Comparison of ENCODE assay signal across 8 cellular contexts in the genomic region with DNA sequence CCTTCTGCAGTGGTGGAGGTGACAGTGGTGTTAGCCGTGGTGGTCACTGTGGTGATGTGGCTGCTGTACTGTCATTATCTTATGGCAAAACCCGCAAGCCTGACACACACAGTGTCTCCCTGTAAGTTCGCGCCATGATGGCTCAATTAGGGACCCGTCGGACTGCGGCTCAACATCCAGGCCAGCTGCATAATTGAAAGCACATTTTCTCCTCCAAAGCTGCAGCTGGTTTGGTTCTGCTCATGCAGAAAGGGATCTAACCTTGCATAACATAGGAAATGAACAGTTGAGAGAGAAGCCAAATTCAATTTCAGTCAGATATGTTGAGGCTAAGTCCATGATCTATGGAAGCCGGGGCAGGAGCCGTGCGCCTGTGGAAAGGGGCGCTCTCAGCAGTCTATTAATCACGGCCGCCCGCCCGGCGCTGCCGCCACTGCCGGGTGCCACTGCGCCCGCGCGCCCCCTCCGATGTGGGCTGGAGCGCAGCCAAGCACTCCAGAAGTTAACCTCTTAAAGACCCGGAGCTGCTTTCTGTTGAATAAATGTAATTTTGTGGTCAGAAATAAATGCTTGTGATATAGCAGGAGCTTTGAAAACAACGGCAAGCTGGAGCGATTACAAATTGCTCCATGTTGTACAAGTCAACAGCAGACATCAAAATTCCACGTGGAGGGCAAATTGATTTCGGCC.
DNase-seq lines count a peak whose midpoint lies in the region; ATAC-seq and TF ChIP-seq lines count a peak whose summit lies in the region.

No MANE protein-coding gene starts in this region.

- H3K4me2 ChIP-seq in GM23338 = no peak overlapping the region

- no peak for ATAC-seq in activated CD8-positive, alpha-beta T cell treated with anti-CD3 and anti-CD28 coated beads for 36 hours
- no peak for ATAC-seq in activated CD8-positive, alpha-beta T cell treated with anti-CD3 and anti-CD28 coated beads, Interleukin-2, amount 10 ng/mL, durations not matched to agents 7 days and 5 days
- no peak for ATAC-seq in activated naive CD8-positive, alpha-beta T cell treated with anti-CD3 and anti-CD28 coated beads, Interleukin-2, amount 50 U/mL, for 24 hours
- no peak for ATAC-seq in GM23338
- no peak for ATAC-seq in naive thymus-derived CD8-positive, alpha-beta T cell

- H3K4me1 ChIP-seq in stomach smooth muscle (ENCODE audit: control insufficient read depth, insufficient read depth, low read length) (peaks cover 23% of the 10 kb centered on the region), GM23338 (ENCODE audit: insufficient read depth) (no peaks in the 10 kb centered on the region)

- H3K27me3 ChIP-seq in stomach smooth muscle (ENCODE audit: control insufficient read depth in 1 of 2, insufficient read depth in 2 of 2, low read length in 2 of 2) (no peaks in the 10 kb centered on the region), GM23338 (ENCODE audit: insufficient read depth) (no peaks in the 10 kb centered on the region)

- H3K27ac Mint-ChIP-seq in activated CD8-positive, alpha-beta T cell treated with anti-CD3 and anti-CD28 coated beads for 36 hours = no peak overlapping the region
- no peak overlapping the region for H3K27ac Mint-ChIP-seq in activated CD8-positive, alpha-beta T cell treated with anti-CD3 and anti-CD28 coated beads, Interleukin-2, amount 10 ng/mL, durations not matched to agents 7 days and 5 days
- no peak overlapping the region for H3K27ac Mint-ChIP-seq in activated naive CD8-positive, alpha-beta T cell treated with anti-CD3 and anti-CD28 coated beads, Interleukin-2, amount 50 U/mL, for 24 hours
- no peak overlapping the region for H3K27ac Mint-ChIP-seq in GM23338
- peak overlapping the region in 1 of 10 donors; percentile 67 for H3K27ac Mint-ChIP-seq in naive thymus-derived CD8-positive, alpha-beta T cell

- H3K36me3 ChIP-seq in stomach smooth muscle (ENCODE audit: control insufficient read depth in 2 of 2, insufficient read depth in 2 of 2, low read length in 2 of 2) = no peaks in the 10 kb centered on the region
- H3K36me3 ChIP-seq in GM23338 (ENCODE audit: insufficient read depth) = no peaks in the 10 kb centered on the region

- H3K27ac ChIP-seq in stomach smooth muscle (ENCODE audit: low read length) (peak overlapping the region; percentile 46), GM23338 (ENCODE audit: low read depth) (no peak overlapping the region)

- no peaks in the 10 kb centered on the region for H3K9me3 ChIP-seq in stomach smooth muscle (ENCODE audit: control insufficient read depth in 2 of 2, low read length in 2 of 2)

- H3K4me1 Mint-ChIP-seq in activated CD8-positive, alpha-beta T cell treated with anti-CD3 and anti-CD28 coated beads for 36 hours (ENCODE audit: low read depth) = peaks cover 20% of the 10 kb centered on the region
- peaks cover 2% of the 10 kb centered on the region for H3K4me1 Mint-ChIP-seq in activated CD8-positive, alpha-beta T cell treated with anti-CD3 and anti-CD28 coated beads, Interleukin-2, amount 10 ng/mL, durations not matched to agents 7 days and 5 days (ENCODE audit: low read depth)
- peaks cover 15% of the 10 kb centered on the region for H3K4me1 Mint-ChIP-seq in activated naive CD8-positive, alpha-beta T cell treated with anti-CD3 and anti-CD28 coated beads, Interleukin-2, amount 50 U/mL, for 24 hours
- H3K4me1 Mint-ChIP-seq in GM23338 = peaks cover 2% of the 10 kb centered on the region; the same call in 1 of the 3 replicates
- peaks cover 11 to 28% (median 17%) of the 10 kb centered on the region in 4 donors for H3K4me1 Mint-ChIP-seq in naive thymus-derived CD8-positive, alpha-beta T cell

- intact Hi-C loops in activated CD8-positive, alpha-beta T cell treated with anti-CD3 and anti-CD28 coated beads for 36 hours (cut with micrococcal nuclease) = no loop called here

- POLR2A ChIA-PET in activated CD8-positive, alpha-beta T cell treated with anti-CD3 and anti-CD28 coated beads for 36 hours (lab: Charles Lee) = interaction anchor here (1.0 kb wide), 1 partner anchor 32 kb away, joined by 3 read pairs; no protein-coding TSS in a partner anchor
- POLR2A ChIA-PET in activated CD8-positive, alpha-beta T cell treated with anti-CD3 and anti-CD28 coated beads, Interleukin-2, amount 10 ng/mL, durations not matched to agents 7 days and 5 days (lab: Charles Lee) = interaction anchor here (0.5 kb wide), 1 partner anchor 617 kb away, joined by 3 read pairs; no protein-coding TSS in a partner anchor
- POLR2A ChIA-PET in naive thymus-derived CD8-positive, alpha-beta T cell (lab: Charles Lee) = no interaction called here

- H3K4me3 ChIP-seq in stomach smooth muscle (ENCODE audit: low read length in 2 of 2) (peak overlapping the region; percentile 55 to 64), GM23338 (no peak overlapping the region)

- no peaks in the 10 kb centered on the region for H3K27me3 Mint-ChIP-seq in activated CD8-positive, alpha-beta T cell treated with anti-CD3 and anti-CD28 coated beads for 36 hours
- no peaks in the 10 kb centered on the region for H3K27me3 Mint-ChIP-seq in activated CD8-positive, alpha-beta T cell treated with anti-CD3 and anti-CD28 coated beads, Interleukin-2, amount 10 ng/mL, durations not matched to agents 7 days and 5 days (ENCODE audit: low read depth)
- no peaks in the 10 kb centered on the region for H3K27me3 Mint-ChIP-seq in activated naive CD8-positive, alpha-beta T cell treated with anti-CD3 and anti-CD28 coated beads, Interleukin-2, amount 50 U/mL, for 24 hours
- H3K27me3 Mint-ChIP-seq in GM23338 (ENCODE audit: insufficient read depth, low read depth, poor library complexity) = peaks cover 5% of the 10 kb centered on the region
- H3K27me3 Mint-ChIP-seq in naive thymus-derived CD8-positive, alpha-beta T cell = no peaks in the 10 kb centered on the region

- peaks cover 19% of the 10 kb centered on the region for H3K79me2 ChIP-seq in GM23338 (replicated peaks; ENCODE audit: insufficient read depth)

- H4K20me1 ChIP-seq in GM23338 (replicated peaks; ENCODE audit: insufficient read depth) = peaks cover 17% of the 10 kb centered on the region; the same call in 1 of the 2 replicates

- no peak for TF ChIP-seq CTCF in activated CD8-positive, alpha-beta T cell treated with anti-CD3 and anti-CD28 coated beads for 36 hours (IDR thresholded peaks at IDR 0.05)
- no peak for TF ChIP-seq CTCF in GM23338 (conservative IDR thresholded peaks at IDR 0.05; ENCODE audit: low read depth in 2 of 2)

- H2AFZ ChIP-seq in GM23338 = no peak overlapping the region

- peak overlapping the region in 1 of 2 donors; percentile 35 for H3K9ac ChIP-seq in stomach smooth muscle (ENCODE audit: low read length in 2 of 2)

- H3K9me3 Mint-ChIP-seq in activated CD8-positive, alpha-beta T cell treated with anti-CD3 and anti-CD28 coated beads for 36 hours = no peaks in the 10 kb centered on the region
- no peaks in the 10 kb centered on the region for H3K9me3 Mint-ChIP-seq in activated CD8-positive, alpha-beta T cell treated with anti-CD3 and anti-CD28 coated beads, Interleukin-2, amount 10 ng/mL, durations not matched to agents 7 days and 5 days (ENCODE audit: insufficient read depth)
- no peaks in the 10 kb centered on the region for H3K9me3 Mint-ChIP-seq in activated naive CD8-positive, alpha-beta T cell treated with anti-CD3 and anti-CD28 coated beads, Interleukin-2, amount 50 U/mL, for 24 hours
- H3K9me3 Mint-ChIP-seq in GM23338 = no peaks in the 10 kb centered on the region
- no peaks in the 10 kb centered on the region for H3K9me3 Mint-ChIP-seq in naive thymus-derived CD8-positive, alpha-beta T cell

- CTCF ChIA-PET in activated CD8-positive, alpha-beta T cell treated with anti-CD3 and anti-CD28 coated beads for 36 hours (lab: Charles Lee) = interaction anchor here (1.5 kb wide), 1 partner anchor 507 kb away, joined by 4 read pairs; no protein-coding TSS in a partner anchor
- CTCF ChIA-PET in activated CD8-positive, alpha-beta T cell treated with anti-CD3 and anti-CD28 coated beads, Interleukin-2, amount 10 ng/mL, durations not matched to agents 7 days and 5 days (lab: Charles Lee) = no interaction called here

- H3K4me3 Mint-ChIP-seq in activated CD8-positive, alpha-beta T cell treated with anti-CD3 and anti-CD28 coated beads for 36 hours = no peak overlapping the region
- H3K4me3 Mint-ChIP-seq in activated CD8-positive, alpha-beta T cell treated with anti-CD3 and anti-CD28 coated beads, Interleukin-2, amount 10 ng/mL, durations not matched to agents 7 days and 5 days = no peak overlapping the region
- no peak overlapping the region for H3K4me3 Mint-ChIP-seq in activated naive CD8-positive, alpha-beta T cell treated with anti-CD3 and anti-CD28 coated beads, Interleukin-2, amount 50 U/mL, for 24 hours
- H3K4me3 Mint-ChIP-seq in GM23338 = no peak overlapping the region
- no peak overlapping the region for H3K4me3 Mint-ChIP-seq in naive thymus-derived CD8-positive, alpha-beta T cell

- H3K9me2 ChIP-seq in GM23338 (ENCODE audit: insufficient read depth) = no peaks in the 10 kb centered on the region

- H3F3A ChIP-seq in GM23338 (replicated peaks; ENCODE audit: low read depth) = no peaks in the 10 kb centered on the region

- DNase-seq in activated CD8-positive, alpha-beta T cell treated with anti-CD3 and anti-CD28 coated beads for 36 hours = peak; percentile 12
- no peak for DNase-seq in activated CD8-positive, alpha-beta T cell treated with anti-CD3 and anti-CD28 coated beads, Interleukin-2, amount 10 ng/mL, durations not matched to agents 7 days and 5 days
- DNase-seq in SW480 (ENCODE audit: low spot score) (peak; percentile 45), hippocampal formation (lab: John Stamatoyannopoulos, UW) (peak; percentile 16 to 25), GM23338 (ENCODE audit: low spot score) (no peak)
- no peak for DNase-seq in activated naive CD8-positive, alpha-beta T cell treated with anti-CD3 and anti-CD28 coated beads, Interleukin-2, amount 50 U/mL, for 24 hours
- no peak for DNase-seq in naive thymus-derived CD8-positive, alpha-beta T cell

- peaks cover 2% of the 10 kb centered on the region for H3K36me3 Mint-ChIP-seq in activated CD8-positive, alpha-beta T cell treated with anti-CD3 and anti-CD28 coated beads for 36 hours (ENCODE audit: low read depth)
- H3K36me3 Mint-ChIP-seq in activated CD8-positive, alpha-beta T cell treated with anti-CD3 and anti-CD28 coated beads, Interleukin-2, amount 10 ng/mL, durations not matched to agents 7 days and 5 days (ENCODE audit: low read depth) = no peaks in the 10 kb centered on the region
- peaks cover 6% of the 10 kb centered on the region for H3K36me3 Mint-ChIP-seq in activated naive CD8-positive, alpha-beta T cell treated with anti-CD3 and anti-CD28 coated beads, Interleukin-2, amount 50 U/mL, for 24 hours (ENCODE audit: low read depth)
- no peaks in the 10 kb centered on the region; the same call in 2 of the 3 replicates for H3K36me3 Mint-ChIP-seq in GM23338 (ENCODE audit: low read depth)
- H3K36me3 Mint-ChIP-seq in naive thymus-derived CD8-positive, alpha-beta T cell = peaks cover under 1 to 12% (median 8%) of the 10 kb centered on the region in 3 donors

TF ChIP-seq in GM23338, 12 proteins besides CTCF, POLR2A, EP300 and RAD21 (continues in another document):
- TF ChIP-seq CREB1 (CRISPR knock-in tag; IDR thresholded peaks at IDR 0.05; ENCODE audit: low read depth) = no peak
- no peak for TF ChIP-seq NANOG (IDR thresholded peaks at IDR 0.05; ENCODE audit: borderline replicate concordance)
- TF ChIP-seq JUNB (IDR thresholded peaks at IDR 0.05; ENCODE audit: unreplicated experiment) = no peak

Comparison
In these comparisons a context has a peak if more than half of its experiments do, and no peak if none do; other contexts are left out.
1. DNase-seq: peak in activated CD8-positive, alpha-beta T cell treated with anti-CD3 and anti-CD28 coated beads for 36 hours (single experiment), SW480 (single experiment) and hippocampal formation (2 of 2); none in activated CD8-positive, alpha-beta T cell treated with anti-CD3 and anti-CD28 coated beads, Interleukin-2, amount 10 ng/mL, durations not matched to agents 7 days and 5 days (single experiment), activated naive CD8-positive, alpha-beta T cell treated with anti-CD3 and anti-CD28 coated beads, Interleukin-2, amount 50 U/mL, for 24 hours (single experiment), GM23338 (single experiment) and naive thymus-derived CD8-positive, alpha-beta T cell (0 of 10).